ENCODE assay signal across 15 cellular contexts in genomic region chr1:182032251-182032650, GRCh38. TPM values are rescaled to one million over a fixed set of nuclear protein-coding genes. Genes with fewer than 3 reads are reported as not detected.
DNase-seq lines count a peak whose midpoint lies in the region; ATAC-seq and TF ChIP-seq lines count a peak whose summit lies in the region.
"Had no signal": no experiment of that assay in that cellular context is flagged by ENCODE, and none has a peak within 500 bp of the region (broad histone marks: within the 10 kb centered on the region; RNA-seq: fewer than 3 reads in every experiment).

No MANE protein-coding gene starts in this region.

- H3K27me3 ChIP-seq in kidney epithelial cell (ENCODE audit: control insufficient read depth, insufficient read depth, low read length) (no peaks in the 10 kb centered on the region), ascending aorta (no peaks in the 10 kb centered on the region)

- TF ChIP-seq CTCF in kidney epithelial cell (IDR thresholded peaks at IDR 0.05; ENCODE audit: insufficient read depth, low read length, poor library complexity, severe bottlenecking) (no peak), ascending aorta (IDR thresholded peaks at IDR 0.05) (no peak)

- H3K9me3 ChIP-seq in ascending aorta: no peaks in the 10 kb centered on the region

- DNase-seq in NCI-H82 (lab: John Stamatoyannopoulos, UW) (peak; percentile 52), NCI-H82 treated with DMSO at 0.1 percent for 48 hours (lab: John Stamatoyannopoulos, UW; ENCODE audit: unreplicated experiment) (no peak), RKO (ENCODE audit: low spot score) (peak; percentile 58), kidney epithelial cell (ENCODE audit: low read depth) (peak; percentile 9), ascending aorta (ENCODE audit: low spot score in 2 of 2) (no peak), posterior vena cava (ENCODE audit: low spot score) (no peak)
- DNase-seq: 8988T; CD8-positive, alpha-beta T cell; MM.1S; NCI-H1105; NCI-H1694; NCI-H526 had no signal

- no peak overlapping the region for H3K4me3 ChIP-seq in kidney epithelial cell (ENCODE audit: low read depth, low read length)
- H3K4me3 ChIP-seq in ascending aorta: no peak overlapping the region
- H3K4me3 ChIP-seq: SK-N-MC had no signal

- intact Hi-C loops in ascending aorta (cut with DNase I): loop anchor here (5.0 kb wide), 1 partner anchor 110 kb away; no protein-coding TSS in a partner anchor
- intact Hi-C loops in posterior vena cava (cut with DNase I): no loop called here

- H3K36me3 ChIP-seq in kidney epithelial cell (ENCODE audit: control insufficient read depth, insufficient read depth, low read length): no peaks in the 10 kb centered on the region
- H3K36me3 ChIP-seq in ascending aorta: no peaks in the 10 kb centered on the region

- no peaks in the 10 kb centered on the region for H3K4me1 ChIP-seq in ascending aorta

- ATAC-seq in GM21576 (IDR thresholded peaks at IDR 0.05; ENCODE audit: unreplicated experiment) (no peak), HG03045 (IDR thresholded peaks at IDR 0.05; ENCODE audit: unreplicated experiment) (no peak)
- ATAC-seq: CD8-positive, alpha-beta T cell had no signal

- no peak overlapping the region for H3K27ac ChIP-seq in ascending aorta
- H3K27ac ChIP-seq: SK-N-MC had no signal

RNA-seq across cellular contexts. Expression of gene ZNF648, which starts 29.3 kb away (rescaled TPM):
- total RNA-seq in kidney epithelial cell: 1.0 and 1.1 TPM in 2 replicates
- not detected for total RNA-seq in ascending aorta
- total RNA-seq in posterior vena cava: not detected
- total RNA-seq: CD8-positive, alpha-beta T cell had no signal

Comparison
In these comparisons a context has a peak if more than half of its experiments do, and no peak if none do; other contexts are left out.
1. DNase-seq: peak in NCI-H82 (single experiment), RKO (single experiment) and kidney epithelial cell (single experiment); none in NCI-H82 treated with DMSO at 0.1 percent for 48 hours (single experiment), ascending aorta (0 of 2) and posterior vena cava (single experiment).